ENCODE assay signal across 29 cellular contexts in genomic region chr1:7110306-7110705, GRCh38.
DNase-seq lines count a peak whose midpoint lies in the region; ATAC-seq, FAIRE-seq and TF ChIP-seq lines count a peak whose summit lies in the region.
"Had no signal": no experiment of that assay in that cellular context is flagged by ENCODE, and none has a peak within 500 bp of the region (broad histone marks: within the 10 kb centered on the region; RNA-seq: fewer than 3 reads in every experiment).

No MANE protein-coding gene starts in this region.

- peak overlapping the region; percentile 12; the same call in 1 of the 3 replicates for H3K4me2 ChIP-seq in A549
- H3K4me2 ChIP-seq in GM23248 (ENCODE audit: unreplicated experiment), result no peak overlapping the region

- TF ChIP-seq CTCF in A549 (IDR thresholded peaks at IDR 0.05), result no peak
- no peak for TF ChIP-seq CTCF in vagina (IDR thresholded peaks at IDR 0.05)

- H2AFZ ChIP-seq in GM23248, result no peak overlapping the region

- no peak for FAIRE-seq in A549 (lab: Jason Lieb, UNC)
- FAIRE-seq in RCC 7860 (lab: Jason Lieb, UNC), result peak; percentile 79
- FAIRE-seq: endothelial cell of umbilical vein, kidney had no signal

- POLR2A ChIA-PET in A549 (lab: Yijun Ruan, JAX), result no interaction called here

- no peak for TF ChIP-seq POLR2A in A549 (IDR thresholded peaks at IDR 0.05; ENCODE audit: low read length)
- TF ChIP-seq POLR2A in vagina (IDR thresholded peaks at IDR 0.05), result no peak

- H3K9me2 ChIP-seq in GM23248 (ENCODE audit: insufficient read depth), result no peaks in the 10 kb centered on the region

- peaks cover 27% of the 10 kb centered on the region for H3K27me3 ChIP-seq in GM23248 (replicated peaks; ENCODE audit: insufficient read depth)
- no peaks in the 10 kb centered on the region for H3K27me3 ChIP-seq in vagina
- H3K27me3 ChIP-seq: cardiac muscle cell, ovary, uterus had no signal

- H3K4me1 ChIP-seq in A549 (peaks cover 7% of the 10 kb centered on the region; the same call in 1 of the 3 replicates), GM23248 (ENCODE audit: insufficient read depth) (no peaks in the 10 kb centered on the region), vagina (no peaks in the 10 kb centered on the region)
- H3K4me1 ChIP-seq: uterus had no signal

- ATAC-seq in A549 (peak in 1 of 2 experiments; percentile 24; a peak in 1 of 6 replicates), GM21528 (IDR thresholded peaks at IDR 0.05; ENCODE audit: low FRiP score, unreplicated experiment) (no peak)
- ATAC-seq: naive thymus-derived CD8-positive, alpha-beta T cell; Panc1; sciatic nerve had no signal

- in situ Hi-C loops in GM23248 (cut with MboI), result no loop called here

- no peaks in the 10 kb centered on the region for H3K79me2 ChIP-seq in GM23248 (ENCODE audit: insufficient read depth)

- no peak for TF ChIP-seq RAD21 in A549 (conservative IDR thresholded peaks at IDR 0.05 in 1 of 2, IDR thresholded peaks at IDR 0.05 in 1 of 2)

- H3F3A ChIP-seq in GM23248 (ENCODE audit: insufficient read depth), result no peaks in the 10 kb centered on the region

- TF ChIP-seq EP300 in A549 (IDR thresholded peaks at IDR 0.05), result no peak

- H3K4me3 ChIP-seq in A549 (no peak overlapping the region), GM23248 (no peak overlapping the region), vagina (no peak overlapping the region)
- H3K4me3 ChIP-seq: cardiac muscle cell, ovary, SK-N-MC, uterus had no signal

- intact Hi-C loops in vagina (cut with DNase I), result no loop called here

- WGBS in A549 (ENCODE audit: missing lambda C conversion rate), result 59% methylated on average over 8 of the region's 8 CpGs
- WGBS in GM23248 (ENCODE audit: low coverage in 1 of 2, low lambda C conversion rate in 2 of 2, missing lambda C conversion rate in 2 of 2), 2 experiments, result 56 to 57% methylated on average over 8 of the region's 8 CpGs

- H3K36me3 ChIP-seq in GM23248 (ENCODE audit: low read depth) (no peaks in the 10 kb centered on the region), vagina (no peaks in the 10 kb centered on the region)
- H3K36me3 ChIP-seq: cardiac muscle cell, ovary, uterus had no signal

- no peaks in the 10 kb centered on the region for H3K9me3 ChIP-seq in A549
- H3K9me3 ChIP-seq in GM23248 (ENCODE audit: low read depth), result no peaks in the 10 kb centered on the region
- H3K9me3 ChIP-seq in vagina, result no peaks in the 10 kb centered on the region
- H3K9me3 ChIP-seq: uterus had no signal

- DNase-seq in A549 (ENCODE audit: low read depth in 1 of 2, low spot score in 1 of 2), result no peak
- peak; percentile 35 for DNase-seq in GM23248
- peak; percentile 86 for DNase-seq in RCC 7860 (ENCODE audit: low spot score)
- DNase-seq in glomerular visceral epithelial cell (ENCODE audit: extremely low spot score), result peak; percentile 72
- DNase-seq in NAMALWA (ENCODE audit: low spot score), result no peak
- no peak for DNase-seq in HK-2 (ENCODE audit: unreplicated experiment)
- no peak for DNase-seq in vagina (ENCODE audit: extremely low spot score in 2 of 2)
- DNase-seq: activated effector memory CD4-positive, alpha-beta T cell treated with Interleukin-2 at 50 U/mL for 16 hours; CD4-positive, alpha-beta T cell; DMS79; foreskin fibroblast; Kasumi-1; kidney; mesendoderm; naive thymus-derived CD8-positive, alpha-beta T cell; NCI-H1105 treated with DMSO at 0.1 percent for 48 hours; NCI-H2081 treated with DMSO at 0.1 percent for 48 hours; NCI-H748 treated with DMSO at 0.1 percent for 48 hours; ovary; stimulated activated CD4-positive, alpha-beta T cell treated with anti-CD3 and anti-CD28 coated beads, Interleukin-15, amount 100 ng/mL, for 24 hours; T-helper 2 cell; uterus had no signal

- no peaks in the 10 kb centered on the region for H4K20me1 ChIP-seq in GM23248 (ENCODE audit: insufficient read depth)

- H3K9ac ChIP-seq in GM23248, result no peak overlapping the region

- H3K27ac ChIP-seq in A549 (peak overlapping the region in 1 of 2 experiments; percentile 25; a peak in 3 of 6 replicates), GM23248 (no peak overlapping the region), vagina (no peak overlapping the region)
- H3K27ac ChIP-seq: cardiac muscle cell, ovary, SK-N-MC, uterus, VCaP had no signal

- CTCF ChIA-PET in A549 (lab: Yijun Ruan, JAX), result interaction anchor here (1.3 to 2.1 kb wide), 2 partner anchors 9 to 11 kb away, joined by 3 to 5 read pairs; no protein-coding TSS in a partner anchor

TF ChIP-seq in A549, 52 proteins besides CTCF, POLR2A, EP300 and RAD21:
- TF ChIP-seq BCL3 (IDR thresholded peaks at IDR 0.05) (no peak), KDM1A (IDR thresholded peaks at IDR 0.05; ENCODE audit: low read depth) (no peak), FOSL2 (IDR thresholded peaks at IDR 0.05) (no peak), FOSL2 (CRISPR knock-in tag; IDR thresholded peaks at IDR 0.05) (no peak), EHF (CRISPR knock-in tag; IDR thresholded peaks at IDR 0.05) (no peak), SMC3 (IDR thresholded peaks at IDR 0.05) (no peak), MYC (IDR thresholded peaks at IDR 0.05; ENCODE audit: borderline replicate concordance, low read length) (no peak), RFX5 (IDR thresholded peaks at IDR 0.05) (no peak), HDAC2 (IDR thresholded peaks at IDR 0.05) (no peak), HES2 (IDR thresholded peaks at IDR 0.05) (no peak), ZNF302 (CRISPR knock-in tag; IDR thresholded peaks at IDR 0.05) (no peak), ESRRA (IDR thresholded peaks at IDR 0.05; ENCODE audit: borderline replicate concordance, low read length) (no peak), NFE2L2 (conservative IDR thresholded peaks at IDR 0.05; ENCODE audit: low read length) (no peak), MAFK (IDR thresholded peaks at IDR 0.05; ENCODE audit: partially characterized antibody) (no peak), USF2 (IDR thresholded peaks at IDR 0.05) (no peak), HOXB13 (CRISPR knock-in tag; IDR thresholded peaks at IDR 0.05; ENCODE audit: low read depth) (no peak), BHLHE40 (IDR thresholded peaks at IDR 0.05; ENCODE audit: low read depth, low read length) (no peak), ELK1 (IDR thresholded peaks at IDR 0.05; ENCODE audit: low read depth, low read length) (no peak), ZC3H11A (IDR thresholded peaks at IDR 0.05) (no peak), SREBF2 (IDR thresholded peaks at IDR 0.05) (no peak), ATOH8 (CRISPR knock-in tag; IDR thresholded peaks at IDR 0.05; ENCODE audit: low read depth) (no peak)

Comparison
In these comparisons a context has a peak if more than half of its experiments do, and no peak if none do; other contexts are left out.
1. DNase-seq: peak in GM23248 (single experiment), RCC 7860 (single experiment) and glomerular visceral epithelial cell (single experiment); none in A549 (0 of 2), NAMALWA (single experiment), HK-2 (single experiment) and vagina (0 of 2).